ENCODE assay signal across 7 cellular contexts in genomic region chr5:70901272-70901571, GRCh38. TPM values are rescaled to one million over a fixed set of nuclear protein-coding genes. Genes with fewer than 3 reads are reported as not detected.
DNase-seq lines count a peak whose midpoint lies in the region; ATAC-seq and TF ChIP-seq lines count a peak whose summit lies in the region.
"Not testable (repeated sequence)": the region's sequence is repeated elsewhere in the genome, so short reads cannot be mapped to it uniquely, and the experiment has no call there.

No MANE protein-coding gene starts in this region.

- H3K4me2 ChIP-seq in GM23338 = not testable (repeated sequence)

- not testable (repeated sequence) for H4K20me1 ChIP-seq in GM23338 (replicated peaks; ENCODE audit: insufficient read depth)

- not testable (repeated sequence) for TF ChIP-seq CTCF in GM23338 (conservative IDR thresholded peaks at IDR 0.05; ENCODE audit: low read depth in 2 of 2)

- not testable (repeated sequence) for H3K4me3 Mint-ChIP-seq in GM23338; activated T-cell treated with anti-CD3 and anti-CD28 coated beads, Interleukin-2, amount 50 U/mL, for 4 hours

- H3K9me3 Mint-ChIP-seq in GM23338; activated T-cell treated with anti-CD3 and anti-CD28 coated beads, Interleukin-2, amount 50 U/mL, for 4 hours: not testable (repeated sequence)

- not testable (repeated sequence) for H3K27me3 ChIP-seq in GM23338 (ENCODE audit: insufficient read depth)

- not testable (repeated sequence) for H3F3A ChIP-seq in GM23338 (replicated peaks; ENCODE audit: low read depth)

- not testable (repeated sequence) for H3K36me3 ChIP-seq in GM23338 (ENCODE audit: insufficient read depth)

- not testable (repeated sequence) for H3K36me3 Mint-ChIP-seq in GM23338 (ENCODE audit: low read depth); activated T-cell treated with anti-CD3 and anti-CD28 coated beads, Interleukin-2, amount 50 U/mL, for 4 hours (ENCODE audit: insufficient read depth)

- H3K27me3 Mint-ChIP-seq in GM23338 (ENCODE audit: insufficient read depth, low read depth, poor library complexity); activated T-cell treated with anti-CD3 and anti-CD28 coated beads, Interleukin-2, amount 50 U/mL, for 4 hours (ENCODE audit: low read depth): not testable (repeated sequence)

- H3K4me1 ChIP-seq in GM23338 (ENCODE audit: insufficient read depth) = not testable (repeated sequence)

- H3K27ac Mint-ChIP-seq in GM23338 = not testable (repeated sequence)

- not testable (repeated sequence) for DNase-seq in GM23338 (ENCODE audit: low spot score); activated T-cell treated with anti-CD3 and anti-CD28 coated beads, Interleukin-2, amount 50 U/mL, for 4 hours; left lobe of liver (ENCODE audit: low spot score)

- not testable (repeated sequence) for H3K27ac ChIP-seq in GM23338 (ENCODE audit: low read depth)

- not testable (repeated sequence) for H2AFZ ChIP-seq in GM23338

- not testable (repeated sequence) for H3K4me1 Mint-ChIP-seq in GM23338; activated T-cell treated with anti-CD3 and anti-CD28 coated beads, Interleukin-2, amount 50 U/mL, for 4 hours (ENCODE audit: low read depth)

- H3K9me2 ChIP-seq in GM23338 (ENCODE audit: insufficient read depth) = not testable (repeated sequence)

- H3K4me3 ChIP-seq in GM23338 = not testable (repeated sequence)

- ATAC-seq in GM18517 (IDR thresholded peaks at IDR 0.05; ENCODE audit: unreplicated experiment) (peak; percentile 28), GM19397 (IDR thresholded peaks at IDR 0.05; ENCODE audit: unreplicated experiment) (peak; percentile 6), GM23338 (peak; percentile 64), HG03060 (IDR thresholded peaks at IDR 0.05; ENCODE audit: low read depth, unreplicated experiment) (peak; percentile 20), HG03565 (IDR thresholded peaks at IDR 0.05; ENCODE audit: unreplicated experiment) (peak; percentile 9), left lobe of liver (peak; percentile 46)
- ATAC-seq in activated T-cell treated with anti-CD3 and anti-CD28 coated beads, Interleukin-2, amount 50 U/mL, for 4 hours = peak; percentile 25 to 27

- H3K79me2 ChIP-seq in GM23338 (replicated peaks; ENCODE audit: insufficient read depth) = not testable (repeated sequence)

RNA-seq across cellular contexts. Expression of gene SERF1A, which starts 0.8 kb away (rescaled TPM):
- 21.8 and 46.6 TPM in 2 replicates for total RNA-seq in GM23338 (2014; rRNA removed; shearing (Covaris generic))
- 40.0 and 48.0 TPM in 2 replicates for polyA plus RNA-seq in GM23338 (2016; fragmentation: Nextera tagmentation; extraction: Ambion mirVana)
- total RNA-seq in activated T-cell treated with anti-CD3 and anti-CD28 coated beads, Interleukin-2, amount 50 U/mL, for 4 hours = 10 to 100 TPM in 1 of 3 donors, 1 to 10 TPM in 2; 4.5 to 11.5 (median 9.7) TPM
- not detected for total RNA-seq in left lobe of liver

RNA-seq across cellular contexts. Expression of gene SMN1, which starts 23.7 kb away (rescaled TPM):
- total RNA-seq in GM23338 (2014; rRNA removed; shearing (Covaris generic)) = 44.8 and 50.1 TPM in 2 replicates
- polyA plus RNA-seq in GM23338 (2016; fragmentation: Nextera tagmentation; extraction: Ambion mirVana) = 130 and 142 TPM in 2 replicates
- total RNA-seq in activated T-cell treated with anti-CD3 and anti-CD28 coated beads, Interleukin-2, amount 50 U/mL, for 4 hours = 100 to 1,000 TPM in 1 of 3 donors, 10 to 100 TPM in 2; 76.0 to 110 (median 85.6) TPM
- 8.3 TPM for total RNA-seq in left lobe of liver

Comparison
In these comparisons a context has a peak if more than half of its experiments do, and no peak if none do; other contexts are left out.
1. ATAC-seq: peak in every context shown above with its lines; median percentile 64 in GM23338; 46 in left lobe of liver; 28 in GM18517; 26 in activated T-cell treated with anti-CD3 and anti-CD28 coated beads, Interleukin-2, amount 50 U/mL, for 4 hours; 20 in HG03060; 9 in HG03565; 6 in GM19397.